ENCODE assay signal across 9 cellular contexts in genomic region chr3:127754411-127755304, GRCh38.
A peak's percentile ranks its signal among the peaks of the same experiment; 100 is the strongest.
DNase-seq lines count a peak whose midpoint lies in the region; ATAC-seq and TF ChIP-seq lines count a peak whose summit lies in the region.
"Had no signal": no experiment of that assay in that cellular context is flagged by ENCODE, and none has a peak within 500 bp of the region (broad histone marks: within the 10 kb centered on the region; RNA-seq: fewer than 3 reads in every experiment).

No MANE protein-coding gene starts in this region.

- TF ChIP-seq CTCF in psoas muscle (IDR thresholded peaks at IDR 0.05), result no peak

- H3K27ac ChIP-seq in psoas muscle, result peak overlapping the region; percentile 2

- H3K36me3 ChIP-seq in psoas muscle (ENCODE audit: insufficient read depth in 1 of 2, low read depth in 1 of 2), result peaks cover 0 to 7% of the 10 kb centered on the region in 2 donors

- WGBS in psoas muscle, 3 donors, result 84 to 92% (median 89%) methylated on average over 34 of the region's 34 CpGs

- no peaks in the 10 kb centered on the region for H3K27me3 ChIP-seq in psoas muscle (ENCODE audit: insufficient read depth in 3 of 3, low read length in 2 of 3)

- H3K9me3 ChIP-seq in psoas muscle, result no peaks in the 10 kb centered on the region

- H3K4me3 ChIP-seq in GM08714 (ENCODE audit: low read length) (peak overlapping the region; percentile 30; the same call in 1 of the 2 replicates), psoas muscle (no peak overlapping the region)

- peak; percentile 21 for ATAC-seq in GM21447 (IDR thresholded peaks at IDR 0.05; ENCODE audit: unreplicated experiment)
- no peak for ATAC-seq in psoas muscle
- ATAC-seq in left colon, result no peak

- DNase-seq in activated T-cell treated with anti-CD3 and anti-CD28 coated beads for 48 hours (ENCODE audit: low read depth), result peak; percentile 31
- DNase-seq in psoas muscle, result no peak
- no peak for DNase-seq in NCI-H1417 treated with DMSO at 0.1 percent for 48 hours (lab: John Stamatoyannopoulos, UW)
- DNase-seq in NCI-H510A (lab: John Stamatoyannopoulos, UW), result no peak
- no peak for DNase-seq in SKM-1 (lab: John Stamatoyannopoulos, UW; ENCODE audit: unreplicated experiment)
- no peak for DNase-seq in left colon
- DNase-seq: NCI-H748 treated with DMSO at 0.1 percent for 48 hours had no signal

- intact Hi-C loops in psoas muscle (cut with DNase I) (loop anchor here in 1 of 2 donors (5.0 kb wide), 1 partner anchor 38 kb away; no protein-coding TSS in a partner anchor), left colon (cut with DNase I, micrococcal nuclease) (no loop called here)

- peaks cover 22% of the 10 kb centered on the region for H3K4me1 ChIP-seq in psoas muscle
